In the genomic region with DNA sequence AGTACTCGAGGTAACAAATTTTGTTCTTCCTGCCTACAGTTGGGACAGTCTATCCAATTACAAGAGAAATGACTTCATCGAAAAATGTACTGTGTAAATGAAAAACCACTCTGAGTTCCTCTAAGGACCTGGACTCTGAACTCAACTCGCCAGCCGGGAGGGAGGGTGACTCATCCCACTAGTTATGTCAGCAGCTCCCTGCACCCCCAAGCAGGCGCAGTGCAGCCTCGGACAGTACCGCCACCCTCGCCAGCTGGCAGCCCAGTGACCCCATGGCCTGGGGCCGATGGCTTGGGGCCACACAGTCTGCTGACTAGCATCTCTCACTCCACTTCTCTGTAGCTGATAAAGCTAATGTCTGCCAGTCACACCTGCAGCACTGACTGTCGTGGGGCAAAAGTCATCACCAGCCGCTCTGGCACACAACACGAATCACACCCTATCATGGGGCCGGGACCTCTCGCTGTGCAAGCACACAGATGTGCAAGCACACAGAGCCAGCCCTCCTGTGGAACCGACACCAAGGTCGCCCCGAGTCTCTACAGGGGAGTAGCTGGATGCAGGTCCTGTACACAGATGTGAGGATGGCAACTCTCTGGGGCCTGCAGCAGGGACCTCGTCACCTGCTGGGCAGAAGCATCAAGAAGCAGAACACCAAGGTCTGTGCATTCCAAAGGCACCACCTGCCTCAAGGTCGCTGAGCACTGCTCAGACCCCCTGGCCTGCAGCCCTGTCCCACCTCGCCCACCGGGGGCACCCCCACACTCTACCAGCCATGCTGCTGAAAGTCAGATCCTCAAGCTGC, we compare ENCODE assay signal across 7 cellular contexts. TPM values are rescaled to one million over a fixed set of nuclear protein-coding genes. Genes with fewer than 3 reads are reported as not detected.
DNase-seq lines count a peak whose midpoint lies in the region; ATAC-seq and TF ChIP-seq lines count a peak whose summit lies in the region.

No MANE protein-coding gene starts in this region.

- H3K36me3 ChIP-seq in WERI-Rb-1 = peaks cover 95% of the 10 kb centered on the region
- peaks cover 5 to 34% (median 20%) of the 10 kb centered on the region in 4 donors for H3K36me3 ChIP-seq in right lobe of liver

- intact Hi-C loops in dendritic cell treated with granulocyte-macrophage colony-stimulating factor and Interleukin-4, amounts not matched to agents 40 ng/mL and 50 ng/mL, for 4 days (cut with micrococcal nuclease) = loop anchor here (10.0 kb wide), 1 partner anchor 47 kb away; the partner anchor contains the start of gene CD7
- intact Hi-C loops in right lobe of liver (cut with DNase I) = no loop called here

- H3K9me3 ChIP-seq in WERI-Rb-1 (ENCODE audit: severe bottlenecking) = no peaks in the 10 kb centered on the region
- H3K9me3 ChIP-seq in right lobe of liver = no peaks in the 10 kb centered on the region

- H3K27ac ChIP-seq in WERI-Rb-1 (no peak overlapping the region), right lobe of liver (peak overlapping the region; percentile 75 to 93 (median 86))

- no peak for TF ChIP-seq POLR2A in right lobe of liver (IDR thresholded peaks at IDR 0.05)

- H3K36me3 Mint-ChIP-seq in dendritic cell treated with granulocyte-macrophage colony-stimulating factor and Interleukin-4, amounts not matched to agents 40 ng/mL and 50 ng/mL, for 4 days (ENCODE audit: low read depth) = peaks cover 100% of the 10 kb centered on the region

- H3K4me3 Mint-ChIP-seq in dendritic cell treated with granulocyte-macrophage colony-stimulating factor and Interleukin-4, amounts not matched to agents 40 ng/mL and 50 ng/mL, for 4 days = peak overlapping the region; percentile 45

- H3K27me3 ChIP-seq in WERI-Rb-1 (ENCODE audit: insufficient read depth, low read depth, severe bottlenecking) (no peaks in the 10 kb centered on the region), right lobe of liver (no peaks in the 10 kb centered on the region)

- no peaks in the 10 kb centered on the region for H3K27me3 Mint-ChIP-seq in dendritic cell treated with granulocyte-macrophage colony-stimulating factor and Interleukin-4, amounts not matched to agents 40 ng/mL and 50 ng/mL, for 4 days

- H3K4me3 ChIP-seq in WERI-Rb-1 (ENCODE audit: low read depth, low read length) = no peak overlapping the region
- H3K4me3 ChIP-seq in right lobe of liver = peak overlapping the region in 1 of 3 donors; percentile 26

- DNase-seq in HPDE6-E6E7 (ENCODE audit: extremely low spot score) = peak; percentile 92
- no peak for DNase-seq in WERI-Rb-1
- peak; percentile 95 to 98 (median 97) for DNase-seq in right lobe of liver
- DNase-seq in stimulated activated CD8-positive, alpha-beta memory T cell treated with anti-CD3 and anti-CD28 coated beads, Interleukin-4, amount 100 ng/mL, for 24 hours (ENCODE audit: low read depth) = peak; percentile 26
- no peak for DNase-seq in NCI-H146 treated with DMSO at 0.1 percent for 48 hours (lab: John Stamatoyannopoulos, UW; ENCODE audit: unreplicated experiment)
- no peak for DNase-seq in NCI-H1436 treated with DMSO at 0.1 percent for 48 hours (lab: John Stamatoyannopoulos, UW)

- peak overlapping the region; percentile 72 for H3K27ac Mint-ChIP-seq in dendritic cell treated with granulocyte-macrophage colony-stimulating factor and Interleukin-4, amounts not matched to agents 40 ng/mL and 50 ng/mL, for 4 days

- ATAC-seq in right lobe of liver = peak; percentile 87 to 94 (median 92)

- TF ChIP-seq CTCF in WERI-Rb-1 (IDR thresholded peaks at IDR 0.05; ENCODE audit: low read depth, low read length) (0 out of 2 replicates have a peak, but pooled peaks have one; percentile 12), right lobe of liver (IDR thresholded peaks at IDR 0.05) (no peak)

- no peaks in the 10 kb centered on the region for H3K9me3 Mint-ChIP-seq in dendritic cell treated with granulocyte-macrophage colony-stimulating factor and Interleukin-4, amounts not matched to agents 40 ng/mL and 50 ng/mL, for 4 days

- H3K4me1 Mint-ChIP-seq in dendritic cell treated with granulocyte-macrophage colony-stimulating factor and Interleukin-4, amounts not matched to agents 40 ng/mL and 50 ng/mL, for 4 days (ENCODE audit: low read depth) = peaks cover 70% of the 10 kb centered on the region

- H3K4me1 ChIP-seq in right lobe of liver = peaks cover 0 to 55% (median 28%) of the 10 kb centered on the region in 4 donors

- 5% methylated on average over 11 of the region's 21 CpGs for WGBS in right lobe of liver (ENCODE audit: insufficient coverage, low coverage, low lambda C conversion rate, missing lambda C conversion rate)

RNA-seq across cellular contexts. Expression of gene CSNK1D, which starts 5.7 kb away (rescaled TPM):
- 10 to 100 TPM; 32.7 to 73.0 (median 45.9) TPM for total RNA-seq in right lobe of liver

RNA-seq across cellular contexts. Expression of gene SLC16A3, which starts 38.9 kb away (rescaled TPM):
- total RNA-seq in right lobe of liver = 10 to 100 TPM in 2 of 6 experiments, 1 to 10 TPM in 4; 4.1 to 34.0 (median 7.3) TPM

RNA-seq across cellular contexts. Expression of gene CD7, which starts 49.6 kb away (rescaled TPM):
- total RNA-seq in right lobe of liver = 1 to 10 TPM in 4 of 6 experiments, under 1 TPM in 2; 0.31 to 3.2 (median 1.3) TPM

RNA-seq across cellular contexts. Expression of gene CCDC57, which starts 55.1 kb away (rescaled TPM):
- 10 to 100 TPM; 10.1 to 37.4 (median 17.2) TPM for total RNA-seq in right lobe of liver

Comparison
In these comparisons a context has a peak if more than half of its experiments do, and no peak if none do; other contexts are left out.
1. DNase-seq: peak in HPDE6-E6E7 (single experiment), right lobe of liver (3 of 3) and stimulated activated CD8-positive, alpha-beta memory T cell treated with anti-CD3 and anti-CD28 coated beads, Interleukin-4, amount 100 ng/mL, for 24 hours (single experiment); none in WERI-Rb-1 (single experiment), NCI-H146 treated with DMSO at 0.1 percent for 48 hours (single experiment) and NCI-H1436 treated with DMSO at 0.1 percent for 48 hours (single experiment).